In genomic region chr1:118049981-118050380, GRCh38 we compare ENCODE assay signal across 15 cellular contexts.
"Had no signal": no experiment of that assay in that cellular context is flagged by ENCODE, and none has a peak within 500 bp of the region (broad histone marks: within the 10 kb centered on the region; RNA-seq: fewer than 3 reads in every experiment).

No MANE protein-coding gene starts in this region.

- ATAC-seq: activated CD8-positive, alpha-beta memory T cell treated with anti-CD3 and anti-CD28 coated beads, Interleukin-2, amount 10 ng/mL, durations not matched to agents 7 days and 5 days; esophagus mucosa; heart right ventricle; left ventricle myocardium superior; right cardiac atrium had no signal

- DNase-seq: activated CD4-positive, alpha-beta memory T cell treated with anti-CD3 and anti-CD28 coated beads, Interleukin-2, amount 10 ng/mL, durations not matched to agents 7 days and 5 days; activated CD4-positive, alpha-beta T cell treated with anti-CD3 and anti-CD28 coated beads for 48 hours; activated CD4-positive, CD25-positive, alpha-beta regulatory T cell; activated CD8-positive, alpha-beta memory T cell treated with anti-CD3 and anti-CD28 coated beads, Interleukin-2, amount 10 ng/mL, durations not matched to agents 7 days and 5 days; cerebellar nuclear complex; cortex of kidney; heart right ventricle; immature natural killer cell; kidney glomerular epithelial cell; left ventricle myocardium superior; occipital lobe; right cardiac atrium; stimulated activated CD4-positive, alpha-beta T cell treated with anti-CD3 and anti-CD28 coated beads, Interleukin-15, amount 100 ng/mL, for 24 hours; stimulated activated CD4-positive, alpha-beta T cell treated with anti-CD3 and anti-CD28 coated beads, Interleukin-2, amount 100 ng/mL, for 48 hours had no signal
